ENCODE assay signal across 8 cellular contexts in genomic region chr13:23980160-23980551, GRCh38.
A peak's percentile ranks its signal among the peaks of the same experiment; 100 is the strongest.
DNase-seq lines count a peak whose midpoint lies in the region; ATAC-seq, FAIRE-seq and TF ChIP-seq lines count a peak whose summit lies in the region.

No MANE protein-coding gene starts in this region.

- peak overlapping the region in 1 of 2 donors; percentile 42 for H3K9ac ChIP-seq in kidney (ENCODE audit: low read length in 2 of 2)

- in situ Hi-C loops in GM13977 (cut with MboI; ENCODE audit: low pct_unique_long_range_greater_than_20kb, low sequenced_read_pairs, unreplicated experiment), result no loop called here

- no peaks in the 10 kb centered on the region for H3K36me3 ChIP-seq in kidney (ENCODE audit: control insufficient read depth in 1 of 2, insufficient read depth in 2 of 2, low read length in 2 of 2)

- peak; percentile 94 for DNase-seq in GM13977 (ENCODE audit: low spot score)
- DNase-seq in NCI-H128 (lab: John Stamatoyannopoulos, UW; ENCODE audit: unreplicated experiment), result peak; percentile 46
- DNase-seq in activated CD4-positive, alpha-beta T cell treated with anti-CD3 and anti-CD28 coated beads for 1 hour, result peak; percentile 73
- peak; percentile 16 for DNase-seq in cerebellar cortex (ENCODE audit: low spot score)
- DNase-seq in kidney, result peak; percentile 96
- peak; percentile 63 to 80 for DNase-seq in stimulated activated CD4-positive, alpha-beta T cell treated with anti-CD3 and anti-CD28 coated beads, Interleukin-15, amount 100 ng/mL, for 1 hour (ENCODE audit: low read depth in 1 of 2, low spot score in 1 of 2)
- no peak for DNase-seq in NCI-H446 (lab: John Stamatoyannopoulos, UW)

- TF ChIP-seq CTCF in GM13977 (IDR thresholded peaks at IDR 0.05; ENCODE audit: extremely low read depth, insufficient read depth, missing control alignments), result no peak
- TF ChIP-seq CTCF in kidney (IDR thresholded peaks at IDR 0.05; ENCODE audit: borderline replicate concordance, extremely low read depth, insufficient read depth), result no peak

- ATAC-seq in HG02623 (IDR thresholded peaks at IDR 0.05; ENCODE audit: unreplicated experiment), result peak; percentile 84

- no peak for FAIRE-seq in kidney (lab: Jason Lieb, UNC)

- intact Hi-C loops in kidney (cut with DNase I), result no loop called here

- H3K9me3 ChIP-seq in kidney (ENCODE audit: control insufficient read depth in 1 of 2, low read length in 2 of 2), result no peaks in the 10 kb centered on the region

- H3K4me1 ChIP-seq in kidney (ENCODE audit: control insufficient read depth in 1 of 2, insufficient read depth in 1 of 2, low read depth in 1 of 2, low read length in 2 of 2), result peaks cover 0 to 9% of the 10 kb centered on the region in 2 donors

- peak overlapping the region; percentile 68 to 84 for H3K4me3 ChIP-seq in kidney (ENCODE audit: low read length in 2 of 2)

- H3K27ac ChIP-seq in kidney (ENCODE audit: low read depth in 2 of 2, low read length in 2 of 2), result peak overlapping the region in 1 of 2 donors; percentile 75

Comparison
In these comparisons a context has a peak if more than half of its experiments do, and no peak if none do; other contexts are left out.
1. DNase-seq: peak in GM13977 (single experiment), NCI-H128 (single experiment), activated CD4-positive, alpha-beta T cell treated with anti-CD3 and anti-CD28 coated beads for 1 hour (single experiment), cerebellar cortex (single experiment), kidney (single experiment) and stimulated activated CD4-positive, alpha-beta T cell treated with anti-CD3 and anti-CD28 coated beads, Interleukin-15, amount 100 ng/mL, for 1 hour (2 of 2); none in NCI-H446 (0 of 2).